In the genomic region with DNA sequence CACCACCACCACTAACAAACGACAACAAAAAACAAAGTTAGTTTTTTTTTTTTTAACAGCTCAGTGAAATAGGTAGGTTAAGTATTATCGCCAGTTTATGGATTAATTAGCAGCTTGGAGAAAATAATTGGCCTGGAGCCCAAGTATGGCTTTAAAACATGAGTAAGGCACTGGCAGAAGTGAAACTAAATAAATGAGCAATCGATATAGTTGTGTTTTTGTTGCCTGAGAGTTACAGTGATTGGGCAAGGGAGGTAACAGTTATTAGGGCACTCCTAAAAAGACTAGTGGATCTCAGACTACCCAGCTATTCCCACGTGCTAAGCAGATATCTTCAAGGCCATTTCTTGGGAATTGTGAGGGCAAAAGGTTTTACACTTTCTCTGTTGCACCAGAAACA, we compare ENCODE assay signal across 1 cellular context.
TF ChIP-seq lines count a peak whose summit lies in the region.

No MANE protein-coding gene starts in this region.

TF ChIP-seq in SK-N-SH, 30 proteins besides CTCF, POLR2A, EP300 and RAD21 (continued from another document):
- TF ChIP-seq, protein P1, sequence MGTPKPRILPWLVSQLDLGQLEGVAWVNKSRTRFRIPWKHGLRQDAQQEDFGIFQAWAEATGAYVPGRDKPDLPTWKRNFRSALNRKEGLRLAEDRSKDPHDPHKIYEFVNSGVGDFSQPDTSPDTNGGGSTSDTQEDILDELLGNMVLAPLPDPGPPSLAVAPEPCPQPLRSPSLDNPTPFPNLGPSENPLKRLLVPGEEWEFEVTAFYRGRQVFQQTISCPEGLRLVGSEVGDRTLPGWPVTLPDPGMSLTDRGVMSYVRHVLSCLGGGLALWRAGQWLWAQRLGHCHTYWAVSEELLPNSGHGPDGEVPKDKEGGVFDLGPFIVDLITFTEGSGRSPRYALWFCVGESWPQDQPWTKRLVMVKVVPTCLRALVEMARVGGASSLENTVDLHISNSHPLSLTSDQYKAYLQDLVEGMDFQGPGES (IDR thresholded peaks at IDR 0.05; ENCODE audit: low read depth, low read length), result no peak
- TF ChIP-seq, protein P2, sequence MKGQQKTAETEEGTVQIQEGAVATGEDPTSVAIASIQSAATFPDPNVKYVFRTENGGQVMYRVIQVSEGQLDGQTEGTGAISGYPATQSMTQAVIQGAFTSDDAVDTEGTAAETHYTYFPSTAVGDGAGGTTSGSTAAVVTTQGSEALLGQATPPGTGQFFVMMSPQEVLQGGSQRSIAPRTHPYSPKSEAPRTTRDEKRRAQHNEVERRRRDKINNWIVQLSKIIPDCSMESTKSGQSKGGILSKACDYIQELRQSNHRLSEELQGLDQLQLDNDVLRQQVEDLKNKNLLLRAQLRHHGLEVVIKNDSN (IDR thresholded peaks at IDR 0.05; ENCODE audit: borderline replicate concordance, low read depth), result no peak
- no peak for TF ChIP-seq TCF12 (IDR thresholded peaks at IDR 0.05)
- TF ChIP-seq YY1 (IDR thresholded peaks at IDR 0.05; ENCODE audit: low read depth), result no peak
- TF ChIP-seq SMC3 (IDR thresholded peaks at IDR 0.05; ENCODE audit: low read depth, low read length), result no peak
- no peak for TF ChIP-seq RXRA (IDR thresholded peaks at IDR 0.05; ENCODE audit: borderline replicate concordance, low read depth)
- no peak for TF ChIP-seq NFIC (IDR thresholded peaks at IDR 0.05; ENCODE audit: borderline replicate concordance)
- TF ChIP-seq RFX5 (IDR thresholded peaks at IDR 0.05; ENCODE audit: low read length), result no peak
- TF ChIP-seq GABPA (IDR thresholded peaks at IDR 0.05; ENCODE audit: low read depth), result no peak
